1 cellular context compared by ENCODE assay signal in genomic region chr9:89079421-89079820, GRCh38.
TF ChIP-seq lines count a peak whose summit lies in the region.

No MANE protein-coding gene starts in this region.

TF ChIP-seq in GM23338, 12 proteins besides CTCF, POLR2A, EP300 and RAD21 (continued from another document):
- no peak for TF ChIP-seq POLR2AphosphoS5 (IDR thresholded peaks at IDR 0.05; ENCODE audit: low read depth)
- TF ChIP-seq ZNF331 (CRISPR knock-in tag; IDR thresholded peaks at IDR 0.05; ENCODE audit: low read depth) = no peak
- no peak for TF ChIP-seq ZNF114 (CRISPR knock-in tag; IDR thresholded peaks at IDR 0.05)
- no peak for TF ChIP-seq STAT1 (IDR thresholded peaks at IDR 0.05; ENCODE audit: unreplicated experiment)
- TF ChIP-seq REST (IDR thresholded peaks at IDR 0.05; ENCODE audit: unreplicated experiment) = no peak
- no peak for TF ChIP-seq JUNB (IDR thresholded peaks at IDR 0.05; ENCODE audit: unreplicated experiment)
- TF ChIP-seq, protein P1, sequence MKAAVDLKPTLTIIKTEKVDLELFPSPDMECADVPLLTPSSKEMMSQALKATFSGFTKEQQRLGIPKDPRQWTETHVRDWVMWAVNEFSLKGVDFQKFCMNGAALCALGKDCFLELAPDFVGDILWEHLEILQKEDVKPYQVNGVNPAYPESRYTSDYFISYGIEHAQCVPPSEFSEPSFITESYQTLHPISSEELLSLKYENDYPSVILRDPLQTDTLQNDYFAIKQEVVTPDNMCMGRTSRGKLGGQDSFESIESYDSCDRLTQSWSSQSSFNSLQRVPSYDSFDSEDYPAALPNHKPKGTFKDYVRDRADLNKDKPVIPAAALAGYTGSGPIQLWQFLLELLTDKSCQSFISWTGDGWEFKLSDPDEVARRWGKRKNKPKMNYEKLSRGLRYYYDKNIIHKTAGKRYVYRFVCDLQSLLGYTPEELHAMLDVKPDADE (IDR thresholded peaks at IDR 0.05) = no peak
- no peak for TF ChIP-seq NANOG (IDR thresholded peaks at IDR 0.05; ENCODE audit: borderline replicate concordance)
